16 cellular contexts compared by ENCODE assay signal in genomic region chr5:170585278-170585677, GRCh38.
"Had no signal": no experiment of that assay in that cellular context is flagged by ENCODE, and none has a peak within 500 bp of the region (broad histone marks: within the 10 kb centered on the region; RNA-seq: fewer than 3 reads in every experiment).

No MANE protein-coding gene starts in this region.

- DNase-seq: activated effector memory CD4-positive, alpha-beta T cell treated with anti-CD3 and anti-CD28 coated beads, Interleukin-2, amount 50 U/mL, for 16 hours; activated naive CD4-positive, alpha-beta T cell treated with anti-CD3 and anti-CD28 coated beads, Interleukin-2, amount 50 U/mL, for 16 hours; activated T-cell treated with anti-CD3 and anti-CD28 coated beads, Interleukin-2, amount 50 U/mL, for 72 hours; dermis blood vessel endothelial cell; effector memory CD4-positive, alpha-beta T cell; esophagus squamous epithelium; kidney; left ventricle myocardium inferior; mucosa of descending colon; naive B cell; right cardiac atrium; stimulated activated CD4-positive, alpha-beta T cell treated with anti-CD3 and anti-CD28 coated beads, Interleukin-2, amount 100 ng/mL, for 24 hours; stimulated activated naive CD4-positive, alpha-beta T cell treated with Interleukin-2 at 50 U/mL for 16 hours; tibial artery had no signal

- H3K4me3 ChIP-seq: cardiac muscle cell, esophagus squamous epithelium, left ventricle myocardium inferior, mucosa of descending colon, prostate gland, tibial artery had no signal

- H3K4me1 ChIP-seq: esophagus squamous epithelium, prostate gland had no signal

- ATAC-seq: activated T-cell treated with anti-CD3 and anti-CD28 coated beads, Interleukin-2, amount 50 U/mL, for 72 hours; mucosa of descending colon; right cardiac atrium had no signal

- H3K27ac ChIP-seq: cardiac muscle cell, esophagus squamous epithelium, left ventricle myocardium inferior, prostate gland, tibial artery had no signal

- H3K9me3 ChIP-seq: esophagus squamous epithelium, left ventricle myocardium inferior, mucosa of descending colon, prostate gland, tibial artery had no signal

- H3K36me3 ChIP-seq: cardiac muscle cell, esophagus squamous epithelium, left ventricle myocardium inferior, prostate gland, tibial artery had no signal

- H3K27me3 ChIP-seq: cardiac muscle cell had no signal
